Comparison of ENCODE assay signal across 23 cellular contexts in genomic region chr17:66387391-66387981, GRCh38.
DNase-seq lines count a peak whose midpoint lies in the region; ATAC-seq and TF ChIP-seq lines count a peak whose summit lies in the region.
"Had no signal": no experiment of that assay in that cellular context is flagged by ENCODE, and none has a peak within 500 bp of the region (broad histone marks: within the 10 kb centered on the region; RNA-seq: fewer than 3 reads in every experiment).

No MANE protein-coding gene starts in this region.

- peak overlapping the region; percentile 57 for H3K4me2 ChIP-seq in neural progenitor cell

- H2AFZ ChIP-seq in neural progenitor cell (replicated peaks), result no peak overlapping the region

- H3K36me3 Mint-ChIP-seq in CD4-positive, alpha-beta memory T cell, result peaks cover 17 to 31% of the 10 kb centered on the region in 2 donors
- peaks cover 21% of the 10 kb centered on the region for H3K36me3 Mint-ChIP-seq in neural progenitor cell

- no peaks in the 10 kb centered on the region for H3K9me3 Mint-ChIP-seq in CD4-positive, alpha-beta memory T cell
- H3K9me3 Mint-ChIP-seq in neural progenitor cell, result peaks cover 2% of the 10 kb centered on the region
- H3K9me3 Mint-ChIP-seq: activated T-cell treated with anti-CD3 and anti-CD28 coated beads, Interleukin-2, amount 50 U/mL, for 4 hours had no signal

- TF ChIP-seq CTCF in neural progenitor cell (IDR thresholded peaks at IDR 0.05), result no peak

- H3K36me3 ChIP-seq in CD4-positive, alpha-beta memory T cell (ENCODE audit: insufficient read depth, low read length), result peaks cover 10% of the 10 kb centered on the region
- H3K36me3 ChIP-seq in duodenal mucosa (ENCODE audit: control insufficient read depth in 1 of 2, insufficient read depth in 2 of 2, low read length in 2 of 2) (peaks cover 0 to 13% of the 10 kb centered on the region in 2 donors), neural progenitor cell (no peaks in the 10 kb centered on the region)
- H3K36me3 ChIP-seq: adrenal gland, upper lobe of left lung had no signal

- no peak overlapping the region for H3K4me3 ChIP-seq in CD4-positive, alpha-beta memory T cell (ENCODE audit: low read length in 2 of 2)
- H3K4me3 ChIP-seq in duodenal mucosa (ENCODE audit: low read depth in 1 of 2, low read length in 2 of 2) (no peak overlapping the region), neural progenitor cell (no peak overlapping the region)
- H3K4me3 ChIP-seq: adrenal gland, gastroesophageal sphincter, sigmoid colon, upper lobe of left lung had no signal

- ATAC-seq in sciatic nerve, result no peak
- ATAC-seq in HG03378 (IDR thresholded peaks at IDR 0.05; ENCODE audit: unreplicated experiment), result no peak
- ATAC-seq: activated T-cell treated with anti-CD3 and anti-CD28 coated beads, Interleukin-2, amount 50 U/mL, for 4 hours; gastroesophageal sphincter had no signal

- no peak for DNase-seq in CD4-positive, alpha-beta memory T cell
- DNase-seq in ELF-1 (ENCODE audit: low read depth, low spot score) (peak; percentile 45), neural progenitor cell (ENCODE audit: low spot score) (peak; percentile 61), sciatic nerve (ENCODE audit: low spot score) (no peak)
- DNase-seq in stimulated activated CD4-positive, alpha-beta T cell treated with anti-CD3 and anti-CD28 coated beads, Interleukin-1b, Interleukin-23, amount 100 ng/mL, for 48 hours, result no peak
- DNase-seq: activated CD4-positive, alpha-beta T cell treated with anti-CD3 and anti-CD28 coated beads, Interleukin-2, amount 50 U/mL, for 48 hours; activated T-cell treated with anti-CD3 and anti-CD28 coated beads, Interleukin-2, amount 50 U/mL, for 4 hours; adrenal gland; AML-193; dermis blood vessel endothelial cell; erythroblast; KG1; left colon; NCI-H1930; NCI-H446 treated with DMSO at 0.1 percent for 48 hours; occipital lobe; sigmoid colon; stimulated activated naive CD4-positive, alpha-beta T cell; upper lobe of left lung had no signal

- peak overlapping the region in 1 of 8 donors; percentile 37 for H3K4me3 Mint-ChIP-seq in CD4-positive, alpha-beta memory T cell
- no peak overlapping the region for H3K4me3 Mint-ChIP-seq in neural progenitor cell
- H3K4me3 Mint-ChIP-seq: activated T-cell treated with anti-CD3 and anti-CD28 coated beads, Interleukin-2, amount 50 U/mL, for 4 hours; mesothelial cell of epicardium had no signal

- H3K27ac Mint-ChIP-seq in CD4-positive, alpha-beta memory T cell, result peak overlapping the region in 4 of 7 donors; percentile 19 to 81 (median 53)
- no peak overlapping the region for H3K27ac Mint-ChIP-seq in neural progenitor cell
- H3K27ac Mint-ChIP-seq: mesothelial cell of epicardium had no signal

- H3K27me3 Mint-ChIP-seq in CD4-positive, alpha-beta memory T cell, result no peaks in the 10 kb centered on the region
- H3K27me3 Mint-ChIP-seq in neural progenitor cell (ENCODE audit: insufficient read depth, low read depth), result no peaks in the 10 kb centered on the region

- H3K27ac ChIP-seq in CD4-positive, alpha-beta memory T cell (ENCODE audit: low read depth, low read length), result no peak overlapping the region
- H3K27ac ChIP-seq in duodenal mucosa (ENCODE audit: low read depth, low read length) (peak overlapping the region; percentile 45), neural progenitor cell (peak overlapping the region; percentile 53)
- H3K27ac ChIP-seq: adrenal gland, gastroesophageal sphincter, sigmoid colon, upper lobe of left lung had no signal

- peaks cover 38 to 79% (median 56%) of the 10 kb centered on the region in 4 donors for H3K4me1 Mint-ChIP-seq in CD4-positive, alpha-beta memory T cell
- peaks cover 27% of the 10 kb centered on the region for H3K4me1 Mint-ChIP-seq in neural progenitor cell

- peaks cover 34% of the 10 kb centered on the region for H3K4me1 ChIP-seq in CD4-positive, alpha-beta memory T cell (ENCODE audit: insufficient read depth, low read length)
- H3K4me1 ChIP-seq in duodenal mucosa (ENCODE audit: control insufficient read depth in 1 of 2, insufficient read depth in 2 of 2, low read length in 2 of 2), result peaks cover 21 to 29% of the 10 kb centered on the region in 2 donors
- peaks cover 14% of the 10 kb centered on the region for H3K4me1 ChIP-seq in neural progenitor cell

- H3K9me3 ChIP-seq in CD4-positive, alpha-beta memory T cell (ENCODE audit: control insufficient read depth in 1 of 2, low read length in 2 of 2), result no peaks in the 10 kb centered on the region
- H3K9me3 ChIP-seq in duodenal mucosa (ENCODE audit: control insufficient read depth in 1 of 2, low read length in 2 of 2), result no peaks in the 10 kb centered on the region
- no peaks in the 10 kb centered on the region for H3K9me3 ChIP-seq in neural progenitor cell (ENCODE audit: low read depth)
- H3K9me3 ChIP-seq: adrenal gland, gastroesophageal sphincter, sigmoid colon, upper lobe of left lung had no signal

- intact Hi-C loops in CD4-positive, alpha-beta memory T cell (cut with micrococcal nuclease), result no loop called here
- intact Hi-C loops in sciatic nerve (cut with DNase I), result no loop called here

- H3K27me3 ChIP-seq in CD4-positive, alpha-beta memory T cell (ENCODE audit: insufficient read depth, low read length), result no peaks in the 10 kb centered on the region
- H3K27me3 ChIP-seq in duodenal mucosa (ENCODE audit: control insufficient read depth in 1 of 2, insufficient read depth in 2 of 2, low read length in 2 of 2) (no peaks in the 10 kb centered on the region), neural progenitor cell (no peaks in the 10 kb centered on the region)
- H3K27me3 ChIP-seq: adrenal gland, gastroesophageal sphincter, sigmoid colon, upper lobe of left lung had no signal

- peaks cover 14% of the 10 kb centered on the region for H3F3A ChIP-seq in neural progenitor cell (ENCODE audit: low read depth)

- H3K9ac ChIP-seq in duodenal mucosa (ENCODE audit: low read depth in 1 of 2, low read length in 2 of 2) (no peak overlapping the region), neural progenitor cell (no peak overlapping the region)

- POLR2A ChIA-PET in CD4-positive, alpha-beta memory T cell (lab: Charles Lee; ENCODE audit: partially characterized antibody), result no interaction called here

- CTCF ChIA-PET in CD4-positive, alpha-beta memory T cell (lab: Charles Lee; ENCODE audit: partially characterized antibody), result interaction anchor here (1.0 kb wide), 1 partner anchor 41 kb away, joined by 4 read pairs; no protein-coding TSS in a partner anchor

- no peaks in the 10 kb centered on the region for H4K20me1 ChIP-seq in neural progenitor cell (ENCODE audit: low read depth)

- H3K79me2 ChIP-seq in neural progenitor cell (ENCODE audit: low read depth), result no peaks in the 10 kb centered on the region

Comparison
In these comparisons a context has a peak if more than half of its experiments do, and no peak if none do; other contexts are left out.
1. DNase-seq: peak in ELF-1 (single experiment) and neural progenitor cell (single experiment); none in CD4-positive, alpha-beta memory T cell (0 of 5), sciatic nerve (single experiment) and stimulated activated CD4-positive, alpha-beta T cell treated with anti-CD3 and anti-CD28 coated beads, Interleukin-1b, Interleukin-23, amount 100 ng/mL, for 48 hours (single experiment).